In genomic region chr1:24914226-24915069, GRCh38 we compare ENCODE assay signal across 1 cellular context.
TF ChIP-seq lines count a peak whose summit lies in the region.

No MANE protein-coding gene starts in this region.

TF ChIP-seq in HepG2, 621 proteins besides CTCF, POLR2A, EP300 and RAD21 (continued from another document):
- peak; percentile 79; the same call in 1 of the 2 replicates for TF ChIP-seq ZNF563 (CRISPR knock-in tag; IDR thresholded peaks at IDR 0.05)
- TF ChIP-seq NCOA2 (CRISPR knock-in tag; IDR thresholded peaks at IDR 0.05): no peak
- no peak; the same call in 1 of the 2 replicates for TF ChIP-seq ZFP82 (CRISPR knock-in tag; IDR thresholded peaks at IDR 0.05; ENCODE audit: borderline replicate concordance)
- no peak for TF ChIP-seq SOX6 (IDR thresholded peaks at IDR 0.05)
- TF ChIP-seq SOX6 (CRISPR knock-in tag; IDR thresholded peaks at IDR 0.05): no peak
- no peak for TF ChIP-seq ZNF737 (CRISPR knock-in tag; IDR thresholded peaks at IDR 0.05; ENCODE audit: borderline replicate concordance)
- TF ChIP-seq ELF3 (CRISPR knock-in tag; IDR thresholded peaks at IDR 0.05): peak; percentile 44; the same call in 1 of the 2 replicates
- TF ChIP-seq ZFP91 (CRISPR knock-in tag; IDR thresholded peaks at IDR 0.05; ENCODE audit: borderline replicate concordance): peak; percentile 36; the same call in 1 of the 2 replicates
- no peak for TF ChIP-seq ATF7 (IDR thresholded peaks at IDR 0.05)
- TF ChIP-seq ATF7 (CRISPR knock-in tag; IDR thresholded peaks at IDR 0.05): no peak
- TF ChIP-seq NFAT5 (CRISPR knock-in tag; IDR thresholded peaks at IDR 0.05): no peak
- TF ChIP-seq KDM5B (CRISPR knock-in tag; IDR thresholded peaks at IDR 0.05; ENCODE audit: borderline replicate concordance): 0 out of 2 replicates have a peak, but pooled peaks have one; percentile 26
- TF ChIP-seq ZNF878 (CRISPR knock-in tag; IDR thresholded peaks at IDR 0.05): 0 out of 2 replicates have a peak, but pooled peaks have one; percentile 48
- TF ChIP-seq SKI (IDR thresholded peaks at IDR 0.05; ENCODE audit: partially characterized antibody): no peak
- TF ChIP-seq JUNB (CRISPR knock-in tag; IDR thresholded peaks at IDR 0.05; ENCODE audit: borderline replicate concordance): no peak
- TF ChIP-seq SIN3A (IDR thresholded peaks at IDR 0.05; ENCODE audit: borderline replicate concordance, low read depth, low read length): no peak
- no peak for TF ChIP-seq BRF2 (CRISPR knock-in tag; IDR thresholded peaks at IDR 0.05)
- TF ChIP-seq MTF2 (CRISPR knock-in tag; IDR thresholded peaks at IDR 0.05; ENCODE audit: borderline replicate concordance): no peak
- peak; percentile 36 for TF ChIP-seq RBM39 (IDR thresholded peaks at IDR 0.05; ENCODE audit: low read depth, low read length, poor library complexity, severe bottlenecking)
- no peak for TF ChIP-seq FOSL1 (CRISPR knock-in tag; IDR thresholded peaks at IDR 0.05; ENCODE audit: borderline replicate concordance)
- no peak for TF ChIP-seq ELF4 (CRISPR knock-in tag; IDR thresholded peaks at IDR 0.05; ENCODE audit: borderline replicate concordance)
- no peak; the same call in 1 of the 2 replicates for TF ChIP-seq ZNF775 (CRISPR knock-in tag; IDR thresholded peaks at IDR 0.05; ENCODE audit: borderline replicate concordance)
- no peak for TF ChIP-seq ZNF326 (CRISPR knock-in tag; IDR thresholded peaks at IDR 0.05; ENCODE audit: borderline replicate concordance)
- no peak; the same call in 1 of the 2 replicates for TF ChIP-seq ZXDC (CRISPR knock-in tag; IDR thresholded peaks at IDR 0.05)
- no peak for TF ChIP-seq CENPX (CRISPR knock-in tag; IDR thresholded peaks at IDR 0.05)
